Comparison of ENCODE assay signal across 8 cellular contexts in the genomic region with DNA sequence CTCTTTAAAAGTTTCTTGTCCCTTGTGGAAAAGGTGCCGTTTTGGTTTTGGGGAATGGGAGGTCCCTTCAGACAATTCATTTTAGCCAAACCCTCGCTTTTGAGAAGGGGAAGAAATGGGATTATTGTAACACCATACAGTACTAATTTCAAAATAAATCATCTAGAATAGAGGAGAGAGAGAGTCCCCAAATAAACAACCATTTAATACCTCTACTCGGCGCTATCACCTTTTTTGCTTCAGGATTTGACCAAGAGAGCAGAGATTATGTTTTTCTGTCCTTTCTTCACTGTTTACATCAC. TPM values are rescaled to one million over a fixed set of nuclear protein-coding genes. Genes with fewer than 3 reads are reported as not detected.
A peak's percentile ranks its signal among the peaks of the same experiment; 100 is the strongest.
DNase-seq lines count a peak whose midpoint lies in the region; ATAC-seq and TF ChIP-seq lines count a peak whose summit lies in the region.

No MANE protein-coding gene starts in this region.

- no peaks in the 10 kb centered on the region for H3K27me3 ChIP-seq in lung (ENCODE audit: control insufficient read depth, insufficient read depth)
- no peaks in the 10 kb centered on the region for H3K27me3 ChIP-seq in transverse colon

- in situ Hi-C loops in astrocyte of the spinal cord (cut with HindIII; ENCODE audit: low sequenced_read_pairs), result no loop called here
- in situ Hi-C loops in transverse colon (cut with MboI; ENCODE audit: low pct_ligation_motif_present in 1 of 4, low pct_unique_long_range_greater_than_20kb in 1 of 4, low sequenced_read_pairs in 3 of 4), result loop anchor here in 1 of 4 donors (25.0 kb wide), 1 partner anchor 189 kb away; no protein-coding TSS in a partner anchor

- H3K4me3 Mint-ChIP-seq in activated T-cell treated with anti-CD3 and anti-CD28 coated beads, Interleukin-2, amount 50 U/mL, for 72 hours, result peak overlapping the region; percentile 92 to 97

- TF ChIP-seq EP300 in transverse colon (IDR thresholded peaks at IDR 0.05; ENCODE audit: low read depth), result no peak

- peak overlapping the region; percentile 95 for H3K27ac Mint-ChIP-seq in activated T-cell treated with anti-CD3 and anti-CD28 coated beads, Interleukin-2, amount 50 U/mL, for 72 hours

- TF ChIP-seq CTCF in astrocyte of the spinal cord (IDR thresholded peaks at IDR 0.05; ENCODE audit: low read depth, low read length), result no peak
- no peak for TF ChIP-seq CTCF in lung (IDR thresholded peaks at IDR 0.05; ENCODE audit: control extremely low read depth, extremely low read depth)
- TF ChIP-seq CTCF in transverse colon (IDR thresholded peaks at IDR 0.05), result no peak

- no peak for TF ChIP-seq POLR2A in transverse colon (IDR thresholded peaks at IDR 0.05)

- H3K27ac ChIP-seq in lung (ENCODE audit: low read depth in 1 of 2, low read length in 1 of 2), result peak overlapping the region; percentile 91 to 97
- peak overlapping the region; percentile 95 to 99 (median 98) for H3K27ac ChIP-seq in transverse colon

- WGBS in lung, 2 donors, result 42 to 46% methylated on average over 4 of the region's 4 CpGs
- WGBS in transverse colon (ENCODE audit: low coverage in 1 of 2), 2 donors, result 46 to 50% methylated on average over 4 of the region's 4 CpGs

- H3K36me3 ChIP-seq in lung (ENCODE audit: control insufficient read depth in 2 of 2, insufficient read depth in 2 of 2, low read length in 2 of 2) (no peaks in the 10 kb centered on the region), transverse colon (no peaks in the 10 kb centered on the region)

- no peaks in the 10 kb centered on the region for H3K27me3 Mint-ChIP-seq in activated T-cell treated with anti-CD3 and anti-CD28 coated beads, Interleukin-2, amount 50 U/mL, for 72 hours (ENCODE audit: low read depth)

- H3K9me3 ChIP-seq in lung (ENCODE audit: control insufficient read depth in 2 of 2, insufficient read depth in 1 of 2, low read length in 1 of 2) (no peaks in the 10 kb centered on the region), transverse colon (no peaks in the 10 kb centered on the region)

- no peaks in the 10 kb centered on the region for H3K9me3 Mint-ChIP-seq in activated T-cell treated with anti-CD3 and anti-CD28 coated beads, Interleukin-2, amount 50 U/mL, for 72 hours

- peaks cover 47% of the 10 kb centered on the region for H3K4me1 Mint-ChIP-seq in activated T-cell treated with anti-CD3 and anti-CD28 coated beads, Interleukin-2, amount 50 U/mL, for 72 hours (ENCODE audit: low read depth)

- no peak for DNase-seq in activated T-cell treated with anti-CD3 and anti-CD28 coated beads, Interleukin-2, amount 50 U/mL, for 72 hours
- DNase-seq in activated T-cell treated with anti-CD3 and anti-CD28 coated beads for 4 hours (no peak), astrocyte of the spinal cord (ENCODE audit: low read depth, low spot score) (no peak), lung (ENCODE audit: low spot score) (no peak), transverse colon (no peak), NCI-H774 (lab: John Stamatoyannopoulos, UW) (no peak), mesenteric fat pad (ENCODE audit: low spot score) (no peak)

- no peak for ATAC-seq in activated T-cell treated with anti-CD3 and anti-CD28 coated beads, Interleukin-2, amount 50 U/mL, for 72 hours (replicated peaks in 1 of 2)
- ATAC-seq in lung (ENCODE audit: insufficient read depth, low FRiP score) (no peak), GM18909 (IDR thresholded peaks at IDR 0.05; ENCODE audit: poor library complexity, unreplicated experiment) (no peak)

- H3K4me3 ChIP-seq in astrocyte of the spinal cord (ENCODE audit: low read depth, low read length) (peak overlapping the region; percentile 82), lung (peak overlapping the region; percentile 62), transverse colon (peak overlapping the region; percentile 76 to 93 (median 85))

- H3K4me1 ChIP-seq in lung (ENCODE audit: control insufficient read depth in 2 of 2, insufficient read depth in 2 of 2, low read length in 2 of 2) (peaks cover 0 to 8% of the 10 kb centered on the region in 2 donors), transverse colon (peaks cover 36 to 42% (median 39%) of the 10 kb centered on the region in 4 donors)

- H3K36me3 Mint-ChIP-seq in activated T-cell treated with anti-CD3 and anti-CD28 coated beads, Interleukin-2, amount 50 U/mL, for 72 hours (ENCODE audit: insufficient read depth in 2 of 2), result peaks cover 7% of the 10 kb centered on the region in 2 donors

- intact Hi-C loops in transverse colon (cut with DNase I; ENCODE audit: low total_unique reads), result no loop called here

RNA-seq across cellular contexts. Expression of a gene that starts 0.8 kb away (rescaled TPM):
- total RNA-seq in activated T-cell treated with anti-CD3 and anti-CD28 coated beads, Interleukin-2, amount 50 U/mL, for 72 hours, result 10 to 100 TPM; 28.1 to 33.5 TPM
- total RNA-seq in lung, result 10 to 100 TPM; 29.2 to 51.5 TPM
- 1 to 10 TPM; 3.8 to 5.1 TPM for polyA plus RNA-seq in lung
- total RNA-seq in transverse colon, result 10 to 100 TPM; 17.9 to 37.9 (median 33.1) TPM
- total RNA-seq in mesenteric fat pad, result 37.0 TPM
